In the genomic region with DNA sequence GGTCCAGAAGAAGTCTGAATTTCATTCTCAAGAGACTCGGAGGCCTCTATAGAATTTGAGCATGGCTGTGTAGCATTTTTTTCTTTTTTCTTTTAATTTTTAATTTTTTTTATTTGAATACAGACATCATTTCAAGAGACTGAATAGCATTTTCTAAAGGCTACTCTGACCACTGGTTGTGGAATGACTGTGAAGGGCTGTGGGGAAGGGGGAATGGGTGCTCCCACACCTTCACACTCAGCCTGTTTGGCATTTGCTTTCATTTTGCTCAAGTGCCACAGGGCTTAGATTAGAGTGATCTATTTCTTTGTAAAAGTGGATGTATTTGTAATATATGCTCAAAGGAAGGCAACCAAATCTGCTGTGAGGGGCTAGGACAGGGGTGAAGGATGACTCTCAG, we compare ENCODE assay signal across 15 cellular contexts.
DNase-seq lines count a peak whose midpoint lies in the region; ATAC-seq lines count a peak whose summit lies in the region.
"Had no signal": no experiment of that assay in that cellular context is flagged by ENCODE, and none has a peak within 500 bp of the region (broad histone marks: within the 10 kb centered on the region; RNA-seq: fewer than 3 reads in every experiment).

No MANE protein-coding gene starts in this region.

- no peaks in the 10 kb centered on the region for H3K4me1 Mint-ChIP-seq in stimulated activated effector memory CD8-positive, alpha-beta T cell treated with anti-CD3 and anti-CD28 coated beads, Interleukin-12 subunit alpha, Interleukin-12 subunit beta, amount 100 ng/mL, for 72 hours

- DNase-seq in glomerular visceral epithelial cell (ENCODE audit: extremely low spot score) (no peak), left cardiac atrium (no peak)
- DNase-seq in stimulated activated effector memory CD8-positive, alpha-beta T cell treated with anti-CD3 and anti-CD28 coated beads, Interleukin-12 subunit alpha, Interleukin-12 subunit beta, amount 100 ng/mL, for 72 hours (ENCODE audit: low spot score in 2 of 2) = no peak
- DNase-seq: activated CD4-positive, alpha-beta T cell treated with anti-CD3 and anti-CD28 coated beads, Interleukin-2, amount 50 U/mL, for 1 hour; activated CD8-positive, alpha-beta memory T cell treated with anti-CD3 and anti-CD28 coated beads, Interleukin-2, amount 50 U/mL, for 48 hours; activated gamma-delta T cell; islet precursor cell; NCI-H1436; NCI-H526; stimulated activated CD4-positive, alpha-beta T cell treated with anti-CD3 and anti-CD28 coated beads, Interleukin-12 subunit alpha, Interleukin-12 subunit beta, amount 100 ng/mL, for 4 hours had no signal

- peaks cover 12% of the 10 kb centered on the region for H3K9me3 Mint-ChIP-seq in stimulated activated effector memory CD8-positive, alpha-beta T cell treated with anti-CD3 and anti-CD28 coated beads, Interleukin-12 subunit alpha, Interleukin-12 subunit beta, amount 100 ng/mL, for 72 hours

- no peak overlapping the region for H3K4me3 Mint-ChIP-seq in stimulated activated effector memory CD8-positive, alpha-beta T cell treated with anti-CD3 and anti-CD28 coated beads, Interleukin-12 subunit alpha, Interleukin-12 subunit beta, amount 100 ng/mL, for 72 hours

- ATAC-seq in GM18858 (IDR thresholded peaks at IDR 0.05; ENCODE audit: unreplicated experiment) (peak; percentile 71), GM21381 (IDR thresholded peaks at IDR 0.05; ENCODE audit: unreplicated experiment) (peak; percentile 64), HG03045 (IDR thresholded peaks at IDR 0.05; ENCODE audit: unreplicated experiment) (peak; percentile 60), HG03571 (IDR thresholded peaks at IDR 0.05; ENCODE audit: unreplicated experiment) (peak; percentile 62), HG02884 (IDR thresholded peaks at IDR 0.05; ENCODE audit: unreplicated experiment) (no peak), left cardiac atrium (no peak)
- no peak for ATAC-seq in stimulated activated effector memory CD8-positive, alpha-beta T cell treated with anti-CD3 and anti-CD28 coated beads, Interleukin-12 subunit alpha, Interleukin-12 subunit beta, amount 100 ng/mL, for 72 hours

- no peak overlapping the region for H3K27ac Mint-ChIP-seq in stimulated activated effector memory CD8-positive, alpha-beta T cell treated with anti-CD3 and anti-CD28 coated beads, Interleukin-12 subunit alpha, Interleukin-12 subunit beta, amount 100 ng/mL, for 72 hours

- intact Hi-C loops in left cardiac atrium (cut with DNase I) = no loop called here

- no peaks in the 10 kb centered on the region for H3K36me3 Mint-ChIP-seq in stimulated activated effector memory CD8-positive, alpha-beta T cell treated with anti-CD3 and anti-CD28 coated beads, Interleukin-12 subunit alpha, Interleukin-12 subunit beta, amount 100 ng/mL, for 72 hours

Comparison
In these comparisons a context has a peak if more than half of its experiments do, and no peak if none do; other contexts are left out.
1. ATAC-seq: peak in GM18858 (single experiment), GM21381 (single experiment), HG03045 (single experiment) and HG03571 (single experiment); none in stimulated activated effector memory CD8-positive, alpha-beta T cell treated with anti-CD3 and anti-CD28 coated beads, Interleukin-12 subunit alpha, Interleukin-12 subunit beta, amount 100 ng/mL, for 72 hours (single experiment), HG02884 (single experiment) and left cardiac atrium (0 of 2).